ENCODE assay signal across 28 cellular contexts in genomic region chr1:33305016-33305415, GRCh38. TPM values are rescaled to one million over a fixed set of nuclear protein-coding genes. Genes with fewer than 3 reads are reported as not detected.
A peak's percentile ranks its signal among the peaks of the same experiment; 100 is the strongest.
DNase-seq lines count a peak whose midpoint lies in the region; ATAC-seq, FAIRE-seq and TF ChIP-seq lines count a peak whose summit lies in the region.
"Had no signal": no experiment of that assay in that cellular context is flagged by ENCODE, and none has a peak within 500 bp of the region (broad histone marks: within the 10 kb centered on the region; RNA-seq: fewer than 3 reads in every experiment).

No MANE protein-coding gene starts in this region.

- H2AFZ ChIP-seq in mesenchymal stem cell (ENCODE audit: low read depth, low read length) (no peak overlapping the region), neural progenitor cell (replicated peaks) (no peak overlapping the region), HepG2 (ENCODE audit: low read length) (no peak overlapping the region)
- H2AFZ ChIP-seq: GM23248 had no signal

- peaks cover 5% of the 10 kb centered on the region for H3F3A ChIP-seq in neural progenitor cell (ENCODE audit: low read depth)

- no peak overlapping the region for H2BK15ac ChIP-seq in mesenchymal stem cell (ENCODE audit: low read depth, poor library complexity, severe bottlenecking)

- peaks cover 15% of the 10 kb centered on the region for H3K36me3 Mint-ChIP-seq in neural progenitor cell

- TF ChIP-seq RAD21 in HepG2 (CRISPR knock-in tag; IDR thresholded peaks at IDR 0.05): no peak

- H4K91ac ChIP-seq in mesenchymal stem cell (ENCODE audit: low read length): no peak overlapping the region

- peak overlapping the region; percentile 85 for H3K27ac Mint-ChIP-seq in neural progenitor cell
- H3K27ac Mint-ChIP-seq: CD4-positive, alpha-beta T cell had no signal

- H3K27ac ChIP-seq in SJCRH30 (no peak overlapping the region), mesenchymal stem cell (ENCODE audit: low read length, poor library complexity, severe bottlenecking) (no peak overlapping the region), neural progenitor cell (no peak overlapping the region), HepG2 (ENCODE audit: extremely low read length, insufficient read depth, low read length) (no peak overlapping the region)
- H3K27ac ChIP-seq: A549; BLaER1 treated with 17β-estradiol and CSF1 and Interleukin-3, amounts not matched to agents 10 nM and 100 nM; GM23248 had no signal

- H3K4me2 ChIP-seq in mesenchymal stem cell (ENCODE audit: low read length, poor library complexity, severe bottlenecking) (no peak overlapping the region), neural progenitor cell (no peak overlapping the region), HepG2 (ENCODE audit: low read depth, low read length) (no peak overlapping the region)
- H3K4me2 ChIP-seq: A549 had no signal

- peaks cover 5% of the 10 kb centered on the region for H3K9me3 Mint-ChIP-seq in neural progenitor cell
- H3K9me3 Mint-ChIP-seq: CD4-positive, alpha-beta T cell; CD8-positive, alpha-beta memory T cell had no signal

- H3K9ac ChIP-seq in mesenchymal stem cell (ENCODE audit: low read length) (no peak overlapping the region), neural progenitor cell (no peak overlapping the region), HepG2 (ENCODE audit: insufficient read depth, low read depth, low read length) (no peak overlapping the region)
- H3K9ac ChIP-seq: BLaER1 treated with 17β-estradiol and CSF1 and Interleukin-3, amounts not matched to agents 10 nM and 100 nM; GM23248 had no signal

- no peak overlapping the region for H3K4me3 Mint-ChIP-seq in neural progenitor cell
- H3K4me3 Mint-ChIP-seq: CD4-positive, alpha-beta T cell; CD8-positive, alpha-beta memory T cell had no signal

- no peak for TF ChIP-seq POLR2A in HepG2 (IDR thresholded peaks at IDR 0.05; ENCODE audit: insufficient read depth in 1 of 2, low read depth in 2 of 2, low read length in 2 of 2)

- no TSS peak for BruUV-seq in HepG2 (replicated peaks; lab: Mats Ljungman, UMichigan)

- H3K27me3 Mint-ChIP-seq in neural progenitor cell (ENCODE audit: insufficient read depth, low read depth): peaks cover 11% of the 10 kb centered on the region

- H3K79me1 ChIP-seq in mesenchymal stem cell (replicated peaks; ENCODE audit: low read length, poor library complexity, severe bottlenecking): peaks cover 5% of the 10 kb centered on the region

- H3K9me3 ChIP-seq in SJCRH30 (replicated peaks) (no peaks in the 10 kb centered on the region), mesenchymal stem cell (ENCODE audit: control insufficient read depth, low read length) (no peaks in the 10 kb centered on the region), neural progenitor cell (ENCODE audit: low read depth) (no peaks in the 10 kb centered on the region), HepG2 (ENCODE audit: low read length) (no peaks in the 10 kb centered on the region)
- H3K9me3 ChIP-seq: A549, BE2C had no signal

- H4K20me1 ChIP-seq in neural progenitor cell (ENCODE audit: low read depth) (no peaks in the 10 kb centered on the region), HepG2 (ENCODE audit: insufficient read depth, low read length) (no peaks in the 10 kb centered on the region)
- H4K20me1 ChIP-seq: BLaER1 treated with 17β-estradiol and CSF1 and Interleukin-3, amounts not matched to agents 10 nM and 100 nM had no signal

- TF ChIP-seq EP300 in HepG2 (IDR thresholded peaks at IDR 0.05; ENCODE audit: low read depth in 2 of 2, low read length in 2 of 2) (no peak), HepG2 (CRISPR knock-in tag; IDR thresholded peaks at IDR 0.05; ENCODE audit: borderline replicate concordance) (no peak)

- no peaks in the 10 kb centered on the region for H3K27me3 ChIP-seq in SJCRH30
- peaks cover 0 to 4% of the 10 kb centered on the region in 2 experiments for H3K27me3 ChIP-seq in mesenchymal stem cell (ENCODE audit: control insufficient read depth in 1 of 2, insufficient read depth in 1 of 2, low read length in 2 of 2)
- H3K27me3 ChIP-seq in neural progenitor cell: peaks cover 23% of the 10 kb centered on the region
- H3K27me3 ChIP-seq in HepG2 (ENCODE audit: control insufficient read depth in 1 of 2, insufficient read depth in 2 of 2, low read length in 2 of 2): no peaks in the 10 kb centered on the region
- H3K27me3 ChIP-seq: BE2C; BLaER1 treated with 17β-estradiol and CSF1 and Interleukin-3, amounts not matched to agents 10 nM and 100 nM had no signal

- no peaks in the 10 kb centered on the region for H3K79me2 ChIP-seq in neural progenitor cell (ENCODE audit: low read depth)
- H3K79me2 ChIP-seq in HepG2 (ENCODE audit: insufficient read depth, low read length): no peaks in the 10 kb centered on the region

- H3K14ac ChIP-seq in mesenchymal stem cell (ENCODE audit: low read length in 2 of 2): no peak overlapping the region

- H3K36me3 ChIP-seq in SJCRH30 (0 out of 2 replicates have a peak, but pooled peaks cover 3% of the 10 kb centered on the region), mesenchymal stem cell (ENCODE audit: control insufficient read depth in 1 of 2, insufficient read depth in 2 of 2, low read depth in 1 of 2, low read length in 2 of 2) (peaks cover 0 to 28% of the 10 kb centered on the region in 2 experiments), neural progenitor cell (no peaks in the 10 kb centered on the region), HepG2 (replicated peaks in 1 of 2; ENCODE audit: control insufficient read depth in 1 of 2, insufficient read depth in 2 of 2, low read length in 2 of 2) (no peaks in the 10 kb centered on the region; a peak in 1 of 5 replicates)
- H3K36me3 ChIP-seq: BE2C had no signal

- 98% methylated on average over 5 of the region's 5 CpGs for WGBS in mesenchymal stem cell
- 74% methylated on average over 5 of the region's 5 CpGs for WGBS in HepG2 (ENCODE audit: low lambda C conversion rate)

- in situ Hi-C loops in HepG2 (cut with HindIII; ENCODE audit: extremely low pct_ligation_motif_present, low pct_unique_long_range_greater_than_20kb): no loop called here

- no peak for ATAC-seq in HG03025 (IDR thresholded peaks at IDR 0.05; ENCODE audit: low FRiP score, unreplicated experiment)
- ATAC-seq in HepG2: no peak
- no peak for ATAC-seq in HG02798 (IDR thresholded peaks at IDR 0.05; ENCODE audit: poor library complexity, unreplicated experiment)
- ATAC-seq: A549, GM12878 had no signal

- H2AK5ac ChIP-seq in mesenchymal stem cell (ENCODE audit: low read length, severe bottlenecking): peak overlapping the region; percentile 32

- H2BK5ac ChIP-seq in mesenchymal stem cell (ENCODE audit: low read depth, low read length, poor library complexity, severe bottlenecking): no peak overlapping the region

- no peak overlapping the region for H2BK12ac ChIP-seq in mesenchymal stem cell (ENCODE audit: low read length in 2 of 2)

- H3K4me1 ChIP-seq in SJCRH30: peaks cover 10% of the 10 kb centered on the region
- H3K4me1 ChIP-seq in mesenchymal stem cell (ENCODE audit: control insufficient read depth, insufficient read depth, low read depth, low read length): peaks cover 25% of the 10 kb centered on the region
- H3K4me1 ChIP-seq in neural progenitor cell: no peaks in the 10 kb centered on the region
- H3K4me1 ChIP-seq in HepG2 (ENCODE audit: insufficient read depth, low read length): peaks cover 18% of the 10 kb centered on the region
- H3K4me1 ChIP-seq: A549, BE2C had no signal

- H4K8ac ChIP-seq in mesenchymal stem cell (ENCODE audit: low read length): no peak overlapping the region

- no peak overlapping the region for H3K4ac ChIP-seq in mesenchymal stem cell (ENCODE audit: low read depth in 1 of 2, low read length in 2 of 2)

- no peak overlapping the region for H3K23ac ChIP-seq in mesenchymal stem cell (ENCODE audit: low read length in 2 of 2)

- no peak overlapping the region for H2BK120ac ChIP-seq in mesenchymal stem cell (ENCODE audit: low read depth, low read length)

- TF ChIP-seq CTCF in neural progenitor cell (IDR thresholded peaks at IDR 0.05) (no peak), HepG2 (CRISPR knock-in tag; IDR thresholded peaks at IDR 0.05) (no peak)

- intact Hi-C loops in posterior vena cava (cut with DNase I) (loop anchor here in 1 of 2 donors (10.0 kb wide), 1 partner anchor 1110 kb away; no protein-coding TSS in a partner anchor), HepG2 (cut with micrococcal nuclease; ENCODE audit: unreplicated experiment) (no loop called here)

- CTCF ChIA-PET in HepG2 (lab: Yijun Ruan, JAX; ENCODE audit: low intra/inter-chr PET ratio, low total read pairs): no interaction called here

- no peak for FAIRE-seq in HepG2 (lab: Jason Lieb, UNC)
- FAIRE-seq: A549, D721Med, GM12878, GM19239, H1 had no signal

- H3K4me3 ChIP-seq in SJCRH30: no peak overlapping the region
- no peak overlapping the region for H3K4me3 ChIP-seq in mesenchymal stem cell (ENCODE audit: insufficient read depth in 1 of 2, low read depth in 1 of 2, low read length in 2 of 2)
- H3K4me3 ChIP-seq in neural progenitor cell: no peak overlapping the region
- no peak overlapping the region for H3K4me3 ChIP-seq in HepG2 (replicated peaks in 1 of 3; ENCODE audit: insufficient read depth in 1 of 3, low read depth in 2 of 3, low read length in 3 of 3)
- H3K4me3 ChIP-seq: A549; BLaER1 treated with 17β-estradiol and CSF1 and Interleukin-3, amounts not matched to agents 10 nM and 100 nM; GM12878; GM23248 had no signal

- peak; percentile 49 to 67 for DNase-seq in SJCRH30
- DNase-seq in mesenchymal stem cell: no peak
- DNase-seq in neural progenitor cell (ENCODE audit: low spot score): no peak
- peak; percentile 68 for DNase-seq in posterior vena cava (ENCODE audit: low spot score)
- DNase-seq in NOMO-1 treated with DMSO at 0.1 percent for 48 hours (lab: John Stamatoyannopoulos, UW; ENCODE audit: unreplicated experiment): no peak
- DNase-seq in HepG2 (ENCODE audit: low spot score): no peak
- DNase-seq: 8988T; ACHN; AML-193; BE2C; CD4-positive, alpha-beta T cell; CD8-positive, alpha-beta memory T cell; DMS 273 treated with DMSO at 0.1 percent for 48 hours; DMS79; EL; GDM1; GM23248; H7; HCEC 1CT had no signal

- H3K18ac ChIP-seq in mesenchymal stem cell (ENCODE audit: low read depth in 1 of 2, low read length in 2 of 2): no peak overlapping the region

- POLR2A ChIA-PET in HepG2 (lab: Yijun Ruan, JAX): no interaction called here

- H3K4me1 Mint-ChIP-seq in neural progenitor cell: peaks cover 2% of the 10 kb centered on the region

RNA-seq across cellular contexts. Expression of gene A3GALT2, which starts 15.9 kb away (rescaled TPM):
- not detected in 2 replicates for total RNA-seq in SJCRH30 (2014; rRNA removed; shearing (Covaris generic))
- 0.04 TPM for polyA plus RNA-seq in mesenchymal stem cell (2013, experiment 1 of 2)
- polyA plus RNA-seq in mesenchymal stem cell (2013, experiment 2 of 2): not detected
- total RNA-seq in neural progenitor cell (ENCODE audit: low replicate concordance): not detected in 2 replicates
- under 1 TPM in 1 of 2 donors, not detected in 1; 0.24 TPM for total RNA-seq in posterior vena cava
- not detected in 2 replicates for total RNA-seq in HepG2 (2016; rRNA removed; fragmentation: Illumina TruSeq; extraction: Trizol)
- not detected in 2 replicates for total RNA-seq in HepG2 (2016; cell fraction: cytosol; rRNA removed; fragmentation: Illumina TruSeq; extraction: Trizol; ENCODE audit: low read depth)
- not detected in 2 replicates for total RNA-seq in HepG2 (2016; cell fraction: insoluble cytoplasmic fraction; rRNA removed; fragmentation: Illumina TruSeq; extraction: Trizol)
- total RNA-seq in HepG2 (2016; cell fraction: membrane; rRNA removed; fragmentation: Illumina TruSeq; extraction: Trizol): not detected in 2 replicates
- not detected in 2 replicates for total RNA-seq in HepG2 (2016; cell fraction: nucleus; rRNA removed; fragmentation: Illumina TruSeq; extraction: Trizol)
- polyA plus RNA-seq in HepG2 (2011; rRNA removed): not detected in 2 replicates
- not detected in 2 replicates for polyA plus RNA-seq in HepG2 (2011; cell fraction: cytosol; rRNA removed)
- polyA plus RNA-seq in HepG2 (2011; cell fraction: nucleus; rRNA removed): not detected in 2 replicates
- polyA plus RNA-seq in HepG2 (2012): not detected in 2 replicates
- not detected in 2 replicates for polyA plus RNA-seq in HepG2 (2016; cell fraction: cytosol; fragmentation: Illumina TruSeq; extraction: Trizol; ENCODE audit: low read depth)
- not detected in 2 replicates for polyA plus RNA-seq in HepG2 (2016; cell fraction: insoluble cytoplasmic fraction; fragmentation: Illumina TruSeq; extraction: Trizol; ENCODE audit: low read depth)
- not detected in 2 replicates for polyA plus RNA-seq in HepG2 (2016; cell fraction: membrane; fragmentation: Illumina TruSeq; extraction: Trizol; ENCODE audit: low read depth)
- not detected in 2 replicates for polyA plus RNA-seq in HepG2 (2016; cell fraction: nucleus; fragmentation: Illumina TruSeq; extraction: Trizol; ENCODE audit: insufficient read depth, low read depth)
- not detected in 2 replicates for polyA minus RNA-seq in HepG2 (2011; rRNA and poly(A)+ RNA removed; ENCODE audit: low replicate concordance)
- polyA minus RNA-seq in HepG2 (2011; cell fraction: cytosol; rRNA and poly(A)+ RNA removed): not detected in 2 replicates
- not detected in 2 replicates for polyA minus RNA-seq in HepG2 (2011; cell fraction: nucleus; rRNA and poly(A)+ RNA removed)
- total RNA-seq: CD4-positive, alpha-beta T cell; CD8-positive, alpha-beta memory T cell; GM12878; GM23248; H1; H7 had no signal
- polyA plus RNA-seq: A549; CD14-positive monocyte; CD8-positive, alpha-beta memory T cell; GM12878; GM23248; H1 had no signal

RNA-seq across cellular contexts. Expression of gene ZNF362, which starts 48.7 kb away (rescaled TPM):
- total RNA-seq in SJCRH30 (2014; rRNA removed; shearing (Covaris generic)): 27.3 and 29.3 TPM in 2 replicates
- polyA plus RNA-seq in mesenchymal stem cell (2013, experiment 1 of 2): 28.9 TPM
- polyA plus RNA-seq in mesenchymal stem cell (2013, experiment 2 of 2): 28.1 TPM
- 10.9 and 27.9 TPM in 2 replicates for total RNA-seq in neural progenitor cell (ENCODE audit: low replicate concordance)
- 10 to 100 TPM; 25.8 to 37.0 TPM for total RNA-seq in posterior vena cava
- total RNA-seq in HepG2 (2016; rRNA removed; fragmentation: Illumina TruSeq; extraction: Trizol): 8.3 TPM in 2 replicates
- total RNA-seq in HepG2 (2016; cell fraction: cytosol; rRNA removed; fragmentation: Illumina TruSeq; extraction: Trizol; ENCODE audit: low read depth): 6.7 and 7.0 TPM in 2 replicates
- total RNA-seq in HepG2 (2016; cell fraction: insoluble cytoplasmic fraction; rRNA removed; fragmentation: Illumina TruSeq; extraction: Trizol): 7.8 and 9.0 TPM in 2 replicates
- total RNA-seq in HepG2 (2016; cell fraction: membrane; rRNA removed; fragmentation: Illumina TruSeq; extraction: Trizol): 16.5 and 17.3 TPM in 2 replicates
- total RNA-seq in HepG2 (2016; cell fraction: nucleus; rRNA removed; fragmentation: Illumina TruSeq; extraction: Trizol): 6.2 and 7.0 TPM in 2 replicates
- polyA plus RNA-seq in HepG2 (2011; rRNA removed): 14.2 and 16.6 TPM in 2 replicates
- polyA plus RNA-seq in HepG2 (2011; cell fraction: cytosol; rRNA removed): 5.7 and 9.0 TPM in 2 replicates
- 18.1 and 28.2 TPM in 2 replicates for polyA plus RNA-seq in HepG2 (2011; cell fraction: nucleus; rRNA removed)
- 14.1 and 14.8 TPM in 2 replicates for polyA plus RNA-seq in HepG2 (2012)
- 9.7 and 10.9 TPM in 2 replicates for polyA plus RNA-seq in HepG2 (2016; cell fraction: cytosol; fragmentation: Illumina TruSeq; extraction: Trizol; ENCODE audit: low read depth)
- polyA plus RNA-seq in HepG2 (2016; cell fraction: insoluble cytoplasmic fraction; fragmentation: Illumina TruSeq; extraction: Trizol; ENCODE audit: low read depth): 16.7 and 21.5 TPM in 2 replicates
- 25.7 and 28.3 TPM in 2 replicates for polyA plus RNA-seq in HepG2 (2016; cell fraction: membrane; fragmentation: Illumina TruSeq; extraction: Trizol; ENCODE audit: low read depth)
- polyA plus RNA-seq in HepG2 (2016; cell fraction: nucleus; fragmentation: Illumina TruSeq; extraction: Trizol; ENCODE audit: insufficient read depth, low read depth): 26.0 and 26.9 TPM in 2 replicates
- 11.9 and 29.1 TPM in 2 replicates for polyA minus RNA-seq in HepG2 (2011; rRNA and poly(A)+ RNA removed; ENCODE audit: low replicate concordance)
- polyA minus RNA-seq in HepG2 (2011; cell fraction: cytosol; rRNA and poly(A)+ RNA removed): 9.2 and 12.5 TPM in 2 replicates
- polyA minus RNA-seq in HepG2 (2011; cell fraction: nucleus; rRNA and poly(A)+ RNA removed): 6.3 and 7.6 TPM in 2 replicates

Comparison
In these comparisons a context has a peak if more than half of its experiments do, and no peak if none do; other contexts are left out.
1. DNase-seq: peak in SJCRH30 (2 of 2) and posterior vena cava (single experiment); none in mesenchymal stem cell (single experiment), neural progenitor cell (single experiment), NOMO-1 treated with DMSO at 0.1 percent for 48 hours (single experiment) and HepG2 (single experiment).